1 cellular context compared by ENCODE assay signal in genomic region chr1:234216116-234216703, GRCh38.
TF ChIP-seq lines count a peak whose summit lies in the region.

No MANE protein-coding gene starts in this region.

TF ChIP-seq in GM23338, 12 proteins besides CTCF, POLR2A, EP300 and RAD21 (continued from another document):
- TF ChIP-seq, protein P1, sequence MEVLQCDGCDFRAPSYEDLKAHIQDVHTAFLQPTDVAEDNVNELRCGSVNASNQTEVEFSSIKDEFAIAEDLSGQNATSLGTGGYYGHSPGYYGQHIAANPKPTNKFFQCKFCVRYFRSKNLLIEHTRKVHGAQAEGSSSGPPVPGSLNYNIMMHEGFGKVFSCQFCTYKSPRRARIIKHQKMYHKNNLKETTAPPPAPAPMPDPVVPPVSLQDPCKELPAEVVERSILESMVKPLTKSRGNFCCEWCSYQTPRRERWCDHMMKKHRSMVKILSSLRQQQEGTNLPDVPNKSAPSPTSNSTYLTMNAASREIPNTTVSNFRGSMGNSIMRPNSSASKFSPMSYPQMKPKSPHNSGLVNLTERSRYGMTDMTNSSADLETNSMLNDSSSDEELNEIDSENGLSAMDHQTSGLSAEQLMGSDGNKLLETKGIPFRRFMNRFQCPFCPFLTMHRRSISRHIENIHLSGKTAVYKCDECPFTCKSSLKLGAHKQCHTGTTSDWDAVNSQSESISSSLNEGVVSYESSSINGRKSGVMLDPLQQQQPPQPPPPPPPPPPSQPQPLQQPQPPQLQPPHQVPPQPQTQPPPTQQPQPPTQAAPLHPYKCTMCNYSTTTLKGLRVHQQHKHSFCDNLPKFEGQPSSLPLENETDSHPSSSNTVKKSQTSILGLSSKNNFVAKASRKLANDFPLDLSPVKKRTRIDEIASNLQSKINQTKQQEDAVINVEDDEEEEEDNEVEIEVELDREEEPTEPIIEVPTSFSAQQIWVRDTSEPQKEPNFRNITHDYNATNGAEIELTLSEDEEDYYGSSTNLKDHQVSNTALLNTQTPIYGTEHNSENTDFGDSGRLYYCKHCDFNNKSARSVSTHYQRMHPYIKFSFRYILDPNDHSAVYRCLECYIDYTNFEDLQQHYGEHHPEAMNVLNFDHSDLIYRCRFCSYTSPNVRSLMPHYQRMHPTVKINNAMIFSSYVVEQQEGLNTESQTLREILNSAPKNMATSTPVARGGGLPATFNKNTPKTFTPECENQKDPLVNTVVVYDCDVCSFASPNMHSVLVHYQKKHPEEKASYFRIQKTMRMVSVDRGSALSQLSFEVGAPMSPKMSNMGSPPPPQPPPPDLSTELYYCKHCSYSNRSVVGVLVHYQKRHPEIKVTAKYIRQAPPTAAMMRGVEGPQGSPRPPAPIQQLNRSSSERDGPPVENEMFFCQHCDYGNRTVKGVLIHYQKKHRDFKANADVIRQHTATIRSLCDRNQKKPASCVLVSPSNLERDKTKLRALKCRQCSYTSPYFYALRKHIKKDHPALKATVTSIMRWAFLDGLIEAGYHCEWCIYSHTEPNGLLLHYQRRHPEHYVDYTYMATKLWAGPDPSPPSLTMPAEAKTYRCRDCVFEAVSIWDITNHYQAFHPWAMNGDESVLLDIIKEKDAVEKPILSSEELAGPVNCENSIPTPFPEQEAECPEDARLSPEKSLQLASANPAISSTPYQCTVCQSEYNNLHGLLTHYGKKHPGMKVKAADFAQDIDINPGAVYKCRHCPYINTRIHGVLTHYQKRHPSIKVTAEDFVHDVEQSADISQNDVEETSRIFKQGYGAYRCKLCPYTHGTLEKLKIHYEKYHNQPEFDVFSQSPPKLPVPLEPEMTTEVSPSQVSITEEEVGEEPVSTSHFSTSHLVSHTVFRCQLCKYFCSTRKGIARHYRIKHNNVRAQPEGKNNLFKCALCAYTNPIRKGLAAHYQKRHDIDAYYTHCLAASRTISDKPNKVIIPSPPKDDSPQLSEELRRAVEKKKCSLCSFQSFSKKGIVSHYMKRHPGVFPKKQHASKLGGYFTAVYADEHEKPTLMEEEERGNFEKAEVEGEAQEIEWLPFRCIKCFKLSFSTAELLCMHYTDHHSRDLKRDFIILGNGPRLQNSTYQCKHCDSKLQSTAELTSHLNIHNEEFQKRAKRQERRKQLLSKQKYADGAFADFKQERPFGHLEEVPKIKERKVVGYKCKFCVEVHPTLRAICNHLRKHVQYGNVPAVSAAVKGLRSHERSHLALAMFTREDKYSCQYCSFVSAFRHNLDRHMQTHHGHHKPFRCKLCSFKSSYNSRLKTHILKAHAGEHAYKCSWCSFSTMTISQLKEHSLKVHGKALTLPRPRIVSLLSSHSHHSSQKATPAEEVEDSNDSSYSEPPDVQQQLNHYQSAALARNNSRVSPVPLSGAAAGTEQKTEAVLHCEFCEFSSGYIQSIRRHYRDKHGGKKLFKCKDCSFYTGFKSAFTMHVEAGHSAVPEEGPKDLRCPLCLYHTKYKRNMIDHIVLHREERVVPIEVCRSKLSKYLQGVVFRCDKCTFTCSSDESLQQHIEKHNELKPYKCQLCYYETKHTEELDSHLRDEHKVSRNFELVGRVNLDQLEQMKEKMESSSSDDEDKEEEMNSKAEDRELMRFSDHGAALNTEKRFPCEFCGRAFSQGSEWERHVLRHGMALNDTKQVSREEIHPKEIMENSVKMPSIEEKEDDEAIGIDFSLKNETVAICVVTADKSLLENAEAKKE (CRISPR knock-in tag; IDR thresholded peaks at IDR 0.05) = no peak
- TF ChIP-seq STAT1 (IDR thresholded peaks at IDR 0.05; ENCODE audit: unreplicated experiment) = no peak
- TF ChIP-seq POLR2AphosphoS5 (IDR thresholded peaks at IDR 0.05; ENCODE audit: low read depth) = no peak
- no peak for TF ChIP-seq ZNF114 (CRISPR knock-in tag; IDR thresholded peaks at IDR 0.05)
- no peak for TF ChIP-seq EZH2phosphoT487 (IDR thresholded peaks at IDR 0.05; ENCODE audit: unreplicated experiment)
- no peak for TF ChIP-seq NANOG (IDR thresholded peaks at IDR 0.05; ENCODE audit: borderline replicate concordance)
- TF ChIP-seq ETS1 (IDR thresholded peaks at IDR 0.05) = no peak
- TF ChIP-seq ZNF331 (CRISPR knock-in tag; IDR thresholded peaks at IDR 0.05; ENCODE audit: low read depth) = no peak
